In the genomic region with DNA sequence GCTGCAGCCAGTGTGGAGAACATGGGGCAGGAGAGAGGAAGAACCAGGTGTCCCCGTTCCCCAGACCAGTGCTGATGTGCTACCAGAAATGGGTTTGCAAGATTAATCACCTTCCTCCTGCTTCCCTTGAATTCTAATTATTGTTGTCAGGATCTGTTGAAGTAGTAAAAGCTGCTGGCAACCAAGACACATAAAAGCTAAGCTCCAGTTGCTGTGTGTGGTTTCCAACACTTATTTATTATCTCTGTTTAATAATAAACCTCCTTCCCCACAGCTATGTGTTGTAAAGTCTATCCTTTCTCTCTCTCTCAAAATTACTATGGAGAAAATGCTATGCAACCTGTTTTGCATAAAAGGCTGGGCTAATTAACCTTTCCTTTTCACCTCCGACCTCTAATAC, we compare ENCODE assay signal across 16 cellular contexts. TPM values are rescaled to one million over a fixed set of nuclear protein-coding genes. Genes with fewer than 3 reads are reported as not detected.
DNase-seq lines count a peak whose midpoint lies in the region; ATAC-seq and TF ChIP-seq lines count a peak whose summit lies in the region.
"Had no signal": no experiment of that assay in that cellular context is flagged by ENCODE, and none has a peak within 500 bp of the region (broad histone marks: within the 10 kb centered on the region; RNA-seq: fewer than 3 reads in every experiment).

No MANE protein-coding gene starts in this region.

- no peaks in the 10 kb centered on the region for H3K79me2 ChIP-seq in GM23338 (replicated peaks; ENCODE audit: insufficient read depth)

- CTCF ChIA-PET in CD4-positive, alpha-beta T cell (lab: Charles Lee), result interaction anchor here (0.7 kb wide), 1 partner anchor 47 kb away, joined by 3 read pairs; no protein-coding TSS in a partner anchor
- CTCF ChIA-PET in naive thymus-derived CD4-positive, alpha-beta T cell (lab: Charles Lee), result interaction anchor here (1.5 kb wide), 1 partner anchor 47 kb away, joined by 6 read pairs; no protein-coding TSS in a partner anchor

- ATAC-seq in CD4-positive, alpha-beta T cell (ENCODE audit: poor library complexity), result no peak
- ATAC-seq in GM23338 (no peak), HG03571 (IDR thresholded peaks at IDR 0.05; ENCODE audit: unreplicated experiment) (peak; percentile 26), HG03442 (IDR thresholded peaks at IDR 0.05; ENCODE audit: unreplicated experiment) (no peak), HG03025 (IDR thresholded peaks at IDR 0.05; ENCODE audit: low FRiP score, unreplicated experiment) (no peak)
- no peak for ATAC-seq in naive thymus-derived CD4-positive, alpha-beta T cell
- ATAC-seq: A549, Right ventricle myocardium inferior had no signal

- H3K36me3 Mint-ChIP-seq in CD4-positive, alpha-beta T cell (ENCODE audit: low read depth), result peaks cover 20% of the 10 kb centered on the region
- no peaks in the 10 kb centered on the region; the same call in 2 of the 3 replicates for H3K36me3 Mint-ChIP-seq in GM23338 (ENCODE audit: low read depth)
- H3K36me3 Mint-ChIP-seq in naive thymus-derived CD4-positive, alpha-beta T cell, result peaks cover 7 to 19% (median 18%) of the 10 kb centered on the region in 5 donors
- peaks cover 11% of the 10 kb centered on the region for H3K36me3 Mint-ChIP-seq in activated T-helper 2 cell treated with anti-CD3 and anti-CD28 coated beads, Interferon-gamma antibody, Interleukin-2, Interleukin-4, amounts not matched to agents 10 μg/mL and 5 μg/mL and 100 μg/mL, durations not matched to agents 14 hours and 24 hours and 36 hours (ENCODE audit: low read depth)

- no peaks in the 10 kb centered on the region for H3K9me2 ChIP-seq in GM23338 (ENCODE audit: insufficient read depth)

- DNase-seq in CD4-positive, alpha-beta T cell, result no peak
- no peak for DNase-seq in GM23338 (ENCODE audit: low spot score)
- DNase-seq in naive thymus-derived CD4-positive, alpha-beta T cell, result no peak
- DNase-seq in activated T-helper 2 cell treated with anti-CD3 and anti-CD28 coated beads, Interferon-gamma antibody, Interleukin-2, Interleukin-4, amounts not matched to agents 10 μg/mL and 5 μg/mL and 100 μg/mL, durations not matched to agents 14 hours and 24 hours and 36 hours (ENCODE audit: low spot score), result no peak
- DNase-seq: C1 segment of cervical spinal cord; GM23248; HCEC 1CT; NCI-H1092 treated with DMSO at 0.1 percent for 48 hours; NCI-H2081 treated with DMSO at 0.1 percent for 48 hours; NCI-H446 treated with DMSO at 0.1 percent for 48 hours; NK-92 treated with Interleukin-12 subunit alpha and Interleukin-12 subunit beta, amount 100 ng/mL, for 24 hours had no signal

- H3K4me1 Mint-ChIP-seq in CD4-positive, alpha-beta T cell (ENCODE audit: low read depth), result peaks cover 28% of the 10 kb centered on the region
- H3K4me1 Mint-ChIP-seq in GM23338, result peaks cover 9% of the 10 kb centered on the region
- peaks cover 13 to 32% (median 30%) of the 10 kb centered on the region in 7 donors for H3K4me1 Mint-ChIP-seq in naive thymus-derived CD4-positive, alpha-beta T cell
- H3K4me1 Mint-ChIP-seq in activated T-helper 2 cell treated with anti-CD3 and anti-CD28 coated beads, Interferon-gamma antibody, Interleukin-2, Interleukin-4, amounts not matched to agents 10 μg/mL and 5 μg/mL and 100 μg/mL, durations not matched to agents 14 hours and 24 hours and 36 hours (ENCODE audit: low read depth), result peaks cover 17% of the 10 kb centered on the region

- H3K4me3 Mint-ChIP-seq in CD4-positive, alpha-beta T cell, result no peak overlapping the region
- H3K4me3 Mint-ChIP-seq in GM23338, result no peak overlapping the region
- H3K4me3 Mint-ChIP-seq in naive thymus-derived CD4-positive, alpha-beta T cell, result no peak overlapping the region
- no peak overlapping the region for H3K4me3 Mint-ChIP-seq in activated T-helper 2 cell treated with anti-CD3 and anti-CD28 coated beads, Interferon-gamma antibody, Interleukin-2, Interleukin-4, amounts not matched to agents 10 μg/mL and 5 μg/mL and 100 μg/mL, durations not matched to agents 14 hours and 24 hours and 36 hours (ENCODE audit: low read depth)

- no peaks in the 10 kb centered on the region for H4K20me1 ChIP-seq in GM23338 (replicated peaks; ENCODE audit: insufficient read depth)

- H3K4me3 ChIP-seq in GM23338, result no peak overlapping the region
- no peak overlapping the region for H3K4me3 ChIP-seq in naive thymus-derived CD4-positive, alpha-beta T cell (ENCODE audit: low read length)
- H3K4me3 ChIP-seq: A549, GM23248 had no signal

- peak overlapping the region; percentile 94 for H3K27ac ChIP-seq in CD4-positive, alpha-beta T cell (ENCODE audit: low read depth, low read length)
- no peak overlapping the region for H3K27ac ChIP-seq in GM23338 (ENCODE audit: low read depth)
- H3K27ac ChIP-seq in naive thymus-derived CD4-positive, alpha-beta T cell (ENCODE audit: low read depth, low read length), result peak overlapping the region; percentile 98
- H3K27ac ChIP-seq: A549, GM23248 had no signal

- H3K9me3 Mint-ChIP-seq in CD4-positive, alpha-beta T cell, result no peaks in the 10 kb centered on the region
- H3K9me3 Mint-ChIP-seq in GM23338, result no peaks in the 10 kb centered on the region; the same call in 2 of the 3 replicates
- no peaks in the 10 kb centered on the region for H3K9me3 Mint-ChIP-seq in naive thymus-derived CD4-positive, alpha-beta T cell
- no peaks in the 10 kb centered on the region for H3K9me3 Mint-ChIP-seq in activated T-helper 2 cell treated with anti-CD3 and anti-CD28 coated beads, Interferon-gamma antibody, Interleukin-2, Interleukin-4, amounts not matched to agents 10 μg/mL and 5 μg/mL and 100 μg/mL, durations not matched to agents 14 hours and 24 hours and 36 hours

- H3K36me3 ChIP-seq in GM23338 (ENCODE audit: insufficient read depth), result no peaks in the 10 kb centered on the region
- peaks cover 0 to 4% (median 0%) of the 10 kb centered on the region in 3 experiments for H3K36me3 ChIP-seq in naive thymus-derived CD4-positive, alpha-beta T cell (ENCODE audit: control insufficient read depth in 2 of 3, insufficient read depth in 3 of 3, low read length in 3 of 3)

- intact Hi-C loops in CD4-positive, alpha-beta T cell (cut with DNase I, micrococcal nuclease), result loop anchor here (5.0 kb wide), 2 partner anchors 48 to 152 kb away; a partner anchor contains a TSS
- intact Hi-C loops in naive thymus-derived CD4-positive, alpha-beta T cell (cut with micrococcal nuclease), result loop anchor here (5.0 to 10.0 kb wide), 3 partner anchors 67 to 1954 kb away; a partner anchor contains a TSS
- intact Hi-C loops in activated T-helper 2 cell treated with anti-CD3 and anti-CD28 coated beads, Interferon-gamma antibody, Interleukin-2, Interleukin-4, amounts not matched to agents 10 μg/mL and 5 μg/mL and 100 μg/mL, durations not matched to agents 14 hours and 24 hours and 36 hours (cut with micrococcal nuclease), result no loop called here

- H3K27me3 ChIP-seq in CD4-positive, alpha-beta T cell (ENCODE audit: control insufficient read depth, insufficient read depth, low read length), result no peaks in the 10 kb centered on the region
- peaks cover 53% of the 10 kb centered on the region for H3K27me3 ChIP-seq in GM23338 (ENCODE audit: insufficient read depth)
- no peaks in the 10 kb centered on the region for H3K27me3 ChIP-seq in naive thymus-derived CD4-positive, alpha-beta T cell (ENCODE audit: control insufficient read depth in 2 of 2, insufficient read depth in 2 of 2, low read length in 2 of 2)

- no peak for TF ChIP-seq CTCF in CD4-positive, alpha-beta T cell (IDR thresholded peaks at IDR 0.05)
- TF ChIP-seq CTCF in GM23338 (conservative IDR thresholded peaks at IDR 0.05; ENCODE audit: low read depth in 2 of 2), result no peak

- H3K4me2 ChIP-seq in GM23338, result peak overlapping the region; percentile 95; the same call in 1 of the 2 replicates
- H3K4me2 ChIP-seq: A549 had no signal

- H3K27ac Mint-ChIP-seq in CD4-positive, alpha-beta T cell, result no peak overlapping the region
- H3K27ac Mint-ChIP-seq in GM23338, result no peak overlapping the region
- H3K27ac Mint-ChIP-seq in naive thymus-derived CD4-positive, alpha-beta T cell, result no peak overlapping the region
- H3K27ac Mint-ChIP-seq in activated T-helper 2 cell treated with anti-CD3 and anti-CD28 coated beads, Interferon-gamma antibody, Interleukin-2, Interleukin-4, amounts not matched to agents 10 μg/mL and 5 μg/mL and 100 μg/mL, durations not matched to agents 14 hours and 24 hours and 36 hours, result no peak overlapping the region

- POLR2A ChIA-PET in CD4-positive, alpha-beta T cell (lab: Charles Lee), result interaction anchor here (6.4 kb wide), 1 partner anchor 10 kb away, joined by 206 read pairs; no protein-coding TSS in a partner anchor
- POLR2A ChIA-PET in naive thymus-derived CD4-positive, alpha-beta T cell (lab: Charles Lee), result interaction anchor here (6.5 kb wide), 1 partner anchor 9 kb away, joined by 182 read pairs; no protein-coding TSS in a partner anchor

- no peaks in the 10 kb centered on the region for H3K9me3 ChIP-seq in CD4-positive, alpha-beta T cell (ENCODE audit: control insufficient read depth, low read length)
- H3K9me3 ChIP-seq in naive thymus-derived CD4-positive, alpha-beta T cell (ENCODE audit: control insufficient read depth in 2 of 3, low read length in 3 of 3), result no peaks in the 10 kb centered on the region
- H3K9me3 ChIP-seq: A549 had no signal

- peaks cover 28% of the 10 kb centered on the region for H3K4me1 ChIP-seq in GM23338 (ENCODE audit: insufficient read depth)
- peaks cover 10 to 19% of the 10 kb centered on the region in 2 donors for H3K4me1 ChIP-seq in naive thymus-derived CD4-positive, alpha-beta T cell (ENCODE audit: control insufficient read depth in 2 of 2, insufficient read depth in 2 of 2, low read length in 2 of 2)

- peaks cover 7% of the 10 kb centered on the region for H3F3A ChIP-seq in GM23338 (replicated peaks; ENCODE audit: low read depth)

- H2AFZ ChIP-seq in GM23338, result no peak overlapping the region
- H2AFZ ChIP-seq: GM23248 had no signal

- no peaks in the 10 kb centered on the region for H3K27me3 Mint-ChIP-seq in CD4-positive, alpha-beta T cell
- peaks cover 16% of the 10 kb centered on the region for H3K27me3 Mint-ChIP-seq in GM23338 (ENCODE audit: insufficient read depth, low read depth, poor library complexity)
- no peaks in the 10 kb centered on the region for H3K27me3 Mint-ChIP-seq in naive thymus-derived CD4-positive, alpha-beta T cell
- no peaks in the 10 kb centered on the region for H3K27me3 Mint-ChIP-seq in activated T-helper 2 cell treated with anti-CD3 and anti-CD28 coated beads, Interferon-gamma antibody, Interleukin-2, Interleukin-4, amounts not matched to agents 10 μg/mL and 5 μg/mL and 100 μg/mL, durations not matched to agents 14 hours and 24 hours and 36 hours (ENCODE audit: low read depth)

TF ChIP-seq in GM23338, 12 proteins besides CTCF, POLR2A, EP300 and RAD21 (continues in another document):
- TF ChIP-seq POLR2AphosphoS5 (IDR thresholded peaks at IDR 0.05; ENCODE audit: low read depth) (no peak), STAT1 (IDR thresholded peaks at IDR 0.05; ENCODE audit: unreplicated experiment) (no peak)

RNA-seq across cellular contexts. Expression of a gene that starts 2.3 kb away (rescaled TPM):
- total RNA-seq in CD4-positive, alpha-beta T cell, result 10 to 100 TPM; 68.9 to 69.7 TPM
- 2.2 and 2.3 TPM in 2 replicates for total RNA-seq in GM23338 (2014; rRNA removed; shearing (Covaris generic))
- 3.6 and 3.8 TPM in 2 replicates for polyA plus RNA-seq in GM23338 (2016; fragmentation: Nextera tagmentation; extraction: Ambion mirVana)
- total RNA-seq in naive thymus-derived CD4-positive, alpha-beta T cell, result 10 to 100 TPM; 37.4 to 78.3 (median 47.4) TPM
- 100 to 1,000 TPM; 120 to 130 TPM for polyA plus RNA-seq in naive thymus-derived CD4-positive, alpha-beta T cell
- total RNA-seq in activated T-helper 2 cell treated with anti-CD3 and anti-CD28 coated beads, Interferon-gamma antibody, Interleukin-2, Interleukin-4, amounts not matched to agents 10 μg/mL and 5 μg/mL and 100 μg/mL, durations not matched to agents 14 hours and 24 hours and 36 hours, result 21.9 and 28.0 TPM in 2 replicates
